Comparison of ENCODE assay signal across 34 cellular contexts in genomic region chr11:111843659-111844058, GRCh38.
"Had no signal": no experiment of that assay in that cellular context is flagged by ENCODE, and none has a peak within 500 bp of the region (broad histone marks: within the 10 kb centered on the region; RNA-seq: fewer than 3 reads in every experiment).

No MANE protein-coding gene starts in this region.

- H3K9me3 ChIP-seq: Peyer's patch, SJSA1, SK-N-SH had no signal

- H3K4me2 ChIP-seq: KMS-11, SK-N-SH had no signal

- H3K27me3 ChIP-seq: cardiac muscle cell, Peyer's patch, SJSA1 had no signal

- H3K4me3 Mint-ChIP-seq: activated B cell treated with CpG ODN at 0.5 μM for 24 hours; activated CD4-positive, alpha-beta memory T cell treated with anti-CD3 and anti-CD28 coated beads, Interleukin-2, amount 10 ng/mL, durations not matched to agents 7 days and 5 days; activated CD8-positive, alpha-beta memory T cell treated with anti-CD3 and anti-CD28 coated beads, Interleukin-2, amount 10 ng/mL, durations not matched to agents 7 days and 5 days; activated naive CD4-positive, alpha-beta T cell treated with anti-CD3 and anti-CD28 coated beads, Interleukin-2, amount 10 ng/mL, durations not matched to agents 7 days and 5 days; activated naive CD8-positive, alpha-beta T cell; activated naive CD8-positive, alpha-beta T cell treated with anti-CD3 and anti-CD28 coated beads, Interleukin-2, amount 50 U/mL, for 24 hours; central memory CD8-positive, alpha-beta T cell; T-helper 1 cell treated with Interleukin-12 subunit alpha and Interleukin-12 subunit beta and Interleukin-4 antibody, amounts not matched to agents 30 μg/mL and 1 μg/mL, for 36 hours; T-helper 2 cell treated with Interferon-gamma antibody and Interleukin-4, amounts not matched to agents 5 μg/mL and 100 μg/mL, for 36 hours had no signal

- H3K27ac Mint-ChIP-seq: activated B cell treated with CpG ODN at 0.5 μM for 24 hours; activated CD4-positive, alpha-beta memory T cell treated with anti-CD3 and anti-CD28 coated beads, Interleukin-2, amount 10 ng/mL, durations not matched to agents 7 days and 5 days; activated CD8-positive, alpha-beta memory T cell treated with anti-CD3 and anti-CD28 coated beads, Interleukin-2, amount 10 ng/mL, durations not matched to agents 7 days and 5 days; activated naive CD4-positive, alpha-beta T cell treated with anti-CD3 and anti-CD28 coated beads, Interleukin-2, amount 10 ng/mL, durations not matched to agents 7 days and 5 days; activated naive CD8-positive, alpha-beta T cell; activated naive CD8-positive, alpha-beta T cell treated with anti-CD3 and anti-CD28 coated beads, Interleukin-2, amount 50 U/mL, for 24 hours; T-helper 1 cell treated with Interleukin-12 subunit alpha and Interleukin-12 subunit beta and Interleukin-4 antibody, amounts not matched to agents 30 μg/mL and 1 μg/mL, for 36 hours; T-helper 2 cell treated with Interferon-gamma antibody and Interleukin-4, amounts not matched to agents 5 μg/mL and 100 μg/mL, for 36 hours had no signal

- H3K4me3 ChIP-seq: cardiac muscle cell, Peyer's patch, SJSA1 had no signal

- ATAC-seq: activated CD8-positive, alpha-beta memory T cell treated with anti-CD3 and anti-CD28 coated beads, Interleukin-2, amount 10 ng/mL, durations not matched to agents 7 days and 5 days; activated naive CD8-positive, alpha-beta T cell treated with anti-CD3 and anti-CD28 coated beads, Interleukin-2, amount 50 U/mL, for 24 hours had no signal

- H3K4me1 ChIP-seq: Peyer's patch, SJSA1 had no signal

- H3K27me3 Mint-ChIP-seq: activated B cell treated with CpG ODN at 0.5 μM for 24 hours; activated CD4-positive, alpha-beta memory T cell treated with anti-CD3 and anti-CD28 coated beads, Interleukin-2, amount 10 ng/mL, durations not matched to agents 7 days and 5 days; activated CD8-positive, alpha-beta memory T cell treated with anti-CD3 and anti-CD28 coated beads, Interleukin-2, amount 10 ng/mL, durations not matched to agents 7 days and 5 days; activated naive CD4-positive, alpha-beta T cell treated with anti-CD3 and anti-CD28 coated beads, Interleukin-2, amount 10 ng/mL, durations not matched to agents 7 days and 5 days; activated naive CD8-positive, alpha-beta T cell; activated naive CD8-positive, alpha-beta T cell treated with anti-CD3 and anti-CD28 coated beads, Interleukin-2, amount 50 U/mL, for 24 hours; central memory CD8-positive, alpha-beta T cell had no signal

- H3K9me3 Mint-ChIP-seq: activated B cell treated with CpG ODN at 0.5 μM for 24 hours; activated CD4-positive, alpha-beta memory T cell treated with anti-CD3 and anti-CD28 coated beads, Interleukin-2, amount 10 ng/mL, durations not matched to agents 7 days and 5 days; activated naive CD4-positive, alpha-beta T cell treated with anti-CD3 and anti-CD28 coated beads, Interleukin-2, amount 10 ng/mL, durations not matched to agents 7 days and 5 days; activated naive CD8-positive, alpha-beta T cell treated with anti-CD3 and anti-CD28 coated beads, Interleukin-2, amount 50 U/mL, for 24 hours; central memory CD8-positive, alpha-beta T cell; T-helper 1 cell treated with Interleukin-12 subunit alpha and Interleukin-12 subunit beta and Interleukin-4 antibody, amounts not matched to agents 30 μg/mL and 1 μg/mL, for 36 hours; T-helper 2 cell treated with Interferon-gamma antibody and Interleukin-4, amounts not matched to agents 5 μg/mL and 100 μg/mL, for 36 hours had no signal

- H3K27ac ChIP-seq: cardiac muscle cell, KMS-11, Peyer's patch, SJSA1, VCaP had no signal

- H3K9me2 ChIP-seq: SK-N-SH had no signal

- H3K4me1 Mint-ChIP-seq: central memory CD8-positive, alpha-beta T cell had no signal

- DNase-seq: activated B cell treated with CpG ODN at 0.5 μM for 24 hours; activated CD4-positive, alpha-beta memory T cell treated with anti-CD3 and anti-CD28 coated beads, Interleukin-2, amount 10 ng/mL, durations not matched to agents 7 days and 5 days; activated CD4-positive, alpha-beta T cell treated with anti-CD3 and anti-CD28 coated beads for 4 hours; activated CD4-positive, alpha-beta T cell treated with anti-CD3 and anti-CD28 coated beads, Interleukin-2, amount 50 U/mL, for 1 hour; activated CD4-positive, CD25-positive, alpha-beta regulatory T cell treated with anti-CD3 and anti-CD28 coated beads, Interleukin-2, amount 50 U/mL, for 72 hours; activated CD8-positive, alpha-beta memory T cell treated with anti-CD3 and anti-CD28 coated beads for 24 hours; activated CD8-positive, alpha-beta memory T cell treated with anti-CD3 and anti-CD28 coated beads, Interleukin-2, amount 10 ng/mL, durations not matched to agents 7 days and 5 days; activated CD8-positive, alpha-beta memory T cell treated with anti-CD3 and anti-CD28 coated beads, Interleukin-2, amount 50 U/mL, for 48 hours; activated effector memory CD4-positive, alpha-beta T cell treated with Interleukin-2 at 50 U/mL for 16 hours; activated naive CD4-positive, alpha-beta T cell treated with anti-CD3 and anti-CD28 coated beads, Interleukin-2, amount 10 ng/mL, durations not matched to agents 7 days and 5 days; activated naive CD8-positive, alpha-beta T cell treated with anti-CD3 and anti-CD28 coated beads, Interleukin-2, amount 50 U/mL, for 24 hours; activated T-cell treated with anti-CD3 and anti-CD28 coated beads, Interleukin-2, amount 50 U/mL, for 48 hours; amniotic stem cell; aorta; MM.1S; MV-4-11; NCI-H1092; NCI-H1436 treated with DMSO at 0.1 percent for 48 hours; NCI-H1694 treated with DMSO at 0.1 percent for 48 hours; NCI-H2029; NCI-H345; NCI-H524 treated with DMSO at 0.1 percent for 48 hours; Peyer's patch; RPMI8226; SHP77 treated with DMSO at 0.1 percent for 48 hours; SK-N-SH had no signal
